Comparison of ENCODE assay signal across 14 cellular contexts in genomic region chr10:17174626-17175025, GRCh38.
"Had no signal": no experiment of that assay in that cellular context is flagged by ENCODE, and none has a peak within 500 bp of the region (broad histone marks: within the 10 kb centered on the region; RNA-seq: fewer than 3 reads in every experiment).

No MANE protein-coding gene starts in this region.

- H3K27me3 ChIP-seq: esophagus squamous epithelium, heart left ventricle, ovary, tibial artery, vagina had no signal

- H3K9me3 ChIP-seq: esophagus squamous epithelium, heart left ventricle, ovary, tibial artery, vagina had no signal

- H3K4me3 Mint-ChIP-seq: neural crest cell had no signal

- H3K27ac Mint-ChIP-seq: T-helper 2 cell treated with Interferon-gamma antibody and Interleukin-4, amounts not matched to agents 5 μg/mL and 100 μg/mL, for 36 hours had no signal

- H3K27ac ChIP-seq: esophagus squamous epithelium, heart left ventricle, ovary, vagina had no signal

- H3K27me3 Mint-ChIP-seq: activated naive CD8-positive, alpha-beta T cell treated with anti-CD3 and anti-CD28 coated beads for 36 hours had no signal

- DNase-seq: activated gamma-delta T cell; activated naive CD8-positive, alpha-beta T cell treated with anti-CD3 and anti-CD28 coated beads for 36 hours; activated T-cell treated with anti-CD3 and anti-CD28 coated beads, Interleukin-2, amount 50 U/mL, for 1 hour; esophagus squamous epithelium; foreskin melanocyte; heart left ventricle; ovary; stimulated activated CD4-positive, alpha-beta T cell treated with anti-CD3 and anti-CD28 coated beads, Interleukin-15, amount 100 ng/mL, for 24 hours; stimulated activated CD4-positive, alpha-beta T cell treated with anti-CD3 and anti-CD28 coated beads, Interleukin-4, amount 100 ng/mL, for 4 hours; tibial artery had no signal

- H3K4me3 ChIP-seq: ovary had no signal

- H3K36me3 ChIP-seq: esophagus squamous epithelium, heart left ventricle, ovary, tibial artery, vagina had no signal

- H3K9me3 Mint-ChIP-seq: activated naive CD8-positive, alpha-beta T cell treated with anti-CD3 and anti-CD28 coated beads for 36 hours; neural crest cell; T-helper 2 cell treated with Interferon-gamma antibody and Interleukin-4, amounts not matched to agents 5 μg/mL and 100 μg/mL, for 36 hours had no signal

- H3K4me1 ChIP-seq: esophagus squamous epithelium, vagina had no signal

- ATAC-seq: activated CD4-positive, CD25-positive, alpha-beta regulatory T cell treated with anti-CD3 and anti-CD28 coated beads, Interleukin-2, amount 50 U/mL, for 24 hours; heart left ventricle had no signal
